Comparison of ENCODE assay signal across 8 cellular contexts in the genomic region with DNA sequence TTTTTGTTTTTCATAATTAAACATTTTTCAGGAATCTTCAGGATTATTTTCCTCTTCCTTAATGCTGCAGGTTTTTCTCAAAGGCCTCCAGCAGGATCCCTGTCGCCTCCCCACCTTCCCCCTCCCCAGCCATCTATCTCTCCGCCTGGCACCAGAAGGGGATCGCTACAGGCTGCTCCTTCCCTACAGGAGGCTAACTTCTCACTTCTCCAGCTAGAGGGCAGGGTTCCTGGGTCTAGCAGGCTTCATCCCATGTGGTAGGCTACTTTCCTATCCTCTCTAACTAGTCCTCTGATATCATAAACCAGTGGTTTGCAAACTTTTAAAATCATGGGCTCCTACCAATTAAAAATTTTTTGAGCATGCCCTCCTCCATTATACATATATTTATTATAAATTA.
A peak's percentile ranks its signal among the peaks of the same experiment; 100 is the strongest.
DNase-seq lines count a peak whose midpoint lies in the region; ATAC-seq, FAIRE-seq and TF ChIP-seq lines count a peak whose summit lies in the region.

No MANE protein-coding gene starts in this region.

- DNase-seq in AG04450 (ENCODE audit: low read depth, low spot score) (no peak), OCI-LY7 (ENCODE audit: low spot score) (peak; percentile 25), esophagus squamous epithelium (lab: John Stamatoyannopoulos, UW) (no peak), urothelium cell line (ENCODE audit: low spot score) (peak; percentile 55), OCI-M2 (lab: John Stamatoyannopoulos, UW; ENCODE audit: unreplicated experiment) (no peak)

- peaks cover 46% of the 10 kb centered on the region for H3K36me3 ChIP-seq in OCI-LY7 (ENCODE audit: insufficient read depth, low read length)
- H3K36me3 ChIP-seq in esophagus squamous epithelium: no peaks in the 10 kb centered on the region

- FAIRE-seq in urothelium cell line (lab: Jason Lieb, UNC): peak; percentile 17

- H2AFZ ChIP-seq in OCI-LY7 (ENCODE audit: low read length): no peak overlapping the region

- H3K4me3 ChIP-seq in AG04450 (ENCODE audit: low read depth, low read length) (no peak overlapping the region), OCI-LY7 (ENCODE audit: low read depth, low read length, poor library complexity, severe bottlenecking) (no peak overlapping the region), esophagus squamous epithelium (no peak overlapping the region)

- intact Hi-C loops in OCI-LY7 (cut with micrococcal nuclease; ENCODE audit: unreplicated experiment) (loop anchor here (2.0 kb wide), 1 partner anchor 113 kb away; no protein-coding TSS in a partner anchor), esophagus squamous epithelium (cut with DNase I) (loop anchor here (10.0 kb wide), 1 partner anchor 111 kb away; no protein-coding TSS in a partner anchor)

- H3K79me2 ChIP-seq in OCI-LY7 (ENCODE audit: insufficient read depth, low read depth, low read length): no peaks in the 10 kb centered on the region

- H3K4me2 ChIP-seq in OCI-LY7 (ENCODE audit: low read length): no peak overlapping the region

- no TSS peak for BruUV-seq in OCI-LY7 (replicated peaks; lab: Mats Ljungman, UMichigan)

- TF ChIP-seq CTCF in AG04450 (IDR thresholded peaks at IDR 0.05; ENCODE audit: low read depth, low read length) (peak; percentile 64), GM12874 (IDR thresholded peaks at IDR 0.05; ENCODE audit: insufficient read depth, low read depth, low read length) (peak; percentile 27; the same call in 1 of the 2 replicates), OCI-LY7 (conservative IDR thresholded peaks at IDR 0.05; ENCODE audit: low read length) (peak; percentile 64), esophagus squamous epithelium (IDR thresholded peaks at IDR 0.05) (peak in 4 of 6 experiments; percentile 7 to 44 (median 33))

- H3K27ac ChIP-seq in AG04450 (ENCODE audit: low read depth, low read length) (no peak overlapping the region), OCI-LY7 (ENCODE audit: low read depth, low read length, poor library complexity, severe bottlenecking) (no peak overlapping the region), esophagus squamous epithelium (no peak overlapping the region)

- WGBS in esophagus squamous epithelium, 2 donors: 52 to 76% methylated on average over 3 of the region's 3 CpGs

- POLR2A ChIA-PET in AG04450 (lab: Yijun Ruan, JAX) (no interaction called here), OCI-LY7 (lab: Charles Lee) (no interaction called here)

- H3K4me1 ChIP-seq in OCI-LY7 (ENCODE audit: insufficient read depth, low read length, poor library complexity, severe bottlenecking) (peaks cover 14% of the 10 kb centered on the region), esophagus squamous epithelium (peaks cover 5 to 8% (median 5%) of the 10 kb centered on the region in 3 donors)

- ATAC-seq in HG03159 (IDR thresholded peaks at IDR 0.05; ENCODE audit: unreplicated experiment) (no peak), GM21381 (IDR thresholded peaks at IDR 0.05; ENCODE audit: unreplicated experiment) (no peak)

- no peak for TF ChIP-seq POLR2A in esophagus squamous epithelium (IDR thresholded peaks at IDR 0.05)

- no peaks in the 10 kb centered on the region for H3K9me2 ChIP-seq in OCI-LY7 (ENCODE audit: insufficient read depth, low read length)

- H3K27me3 ChIP-seq in AG04450 (ENCODE audit: control insufficient read depth, insufficient read depth, low read length): peaks cover 27% of the 10 kb centered on the region
- H3K27me3 ChIP-seq in esophagus squamous epithelium: peaks cover 0 to 29% (median 0%) of the 10 kb centered on the region in 4 donors

- H3K9me3 ChIP-seq in AG04450 (ENCODE audit: control insufficient read depth, insufficient read depth, low read length) (no peaks in the 10 kb centered on the region), OCI-LY7 (ENCODE audit: low read length) (no peaks in the 10 kb centered on the region), esophagus squamous epithelium (no peaks in the 10 kb centered on the region)

- CTCF ChIA-PET in AG04450 (lab: Charles Lee) (no interaction called here), OCI-LY7 (lab: Charles Lee; ENCODE audit: unreplicated experiment) (no interaction called here)

- no peaks in the 10 kb centered on the region for H4K20me1 ChIP-seq in OCI-LY7 (ENCODE audit: insufficient read depth, low read length)

Comparison
In these comparisons a context has a peak if more than half of its experiments do, and no peak if none do; other contexts are left out.
1. DNase-seq: peak in OCI-LY7 (single experiment) and urothelium cell line (single experiment); none in AG04450 (single experiment), esophagus squamous epithelium (single experiment) and OCI-M2 (single experiment).
2. Peak in every context shown above with its lines, with median percentiles within 50 percentile points of each other: CTCF ChIP-seq.